In the genomic region with DNA sequence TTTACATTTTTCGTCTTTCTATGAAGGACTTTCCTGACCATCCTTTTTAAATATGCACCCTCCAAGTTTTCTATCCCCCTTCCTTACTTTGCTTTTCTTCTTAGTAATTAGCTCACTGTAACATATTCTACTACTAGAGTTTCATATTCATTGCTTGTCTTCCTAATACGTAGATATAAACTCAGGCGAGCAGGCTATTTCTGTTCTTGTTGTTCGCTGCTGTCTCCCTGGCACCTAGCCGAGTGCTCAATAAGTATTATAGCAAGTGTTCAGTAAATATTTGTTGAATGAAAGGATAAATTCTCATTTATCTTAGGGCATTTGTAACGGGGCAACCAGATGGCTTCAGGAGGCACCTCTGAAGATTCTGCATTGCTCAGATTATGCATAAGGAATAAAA, we compare ENCODE assay signal across 1 cellular context.
TF ChIP-seq lines count a peak whose summit lies in the region.

No MANE protein-coding gene starts in this region.

TF ChIP-seq in GM23338, 12 proteins besides CTCF, POLR2A, EP300 and RAD21 (continued from another document):
- TF ChIP-seq, protein P1, sequence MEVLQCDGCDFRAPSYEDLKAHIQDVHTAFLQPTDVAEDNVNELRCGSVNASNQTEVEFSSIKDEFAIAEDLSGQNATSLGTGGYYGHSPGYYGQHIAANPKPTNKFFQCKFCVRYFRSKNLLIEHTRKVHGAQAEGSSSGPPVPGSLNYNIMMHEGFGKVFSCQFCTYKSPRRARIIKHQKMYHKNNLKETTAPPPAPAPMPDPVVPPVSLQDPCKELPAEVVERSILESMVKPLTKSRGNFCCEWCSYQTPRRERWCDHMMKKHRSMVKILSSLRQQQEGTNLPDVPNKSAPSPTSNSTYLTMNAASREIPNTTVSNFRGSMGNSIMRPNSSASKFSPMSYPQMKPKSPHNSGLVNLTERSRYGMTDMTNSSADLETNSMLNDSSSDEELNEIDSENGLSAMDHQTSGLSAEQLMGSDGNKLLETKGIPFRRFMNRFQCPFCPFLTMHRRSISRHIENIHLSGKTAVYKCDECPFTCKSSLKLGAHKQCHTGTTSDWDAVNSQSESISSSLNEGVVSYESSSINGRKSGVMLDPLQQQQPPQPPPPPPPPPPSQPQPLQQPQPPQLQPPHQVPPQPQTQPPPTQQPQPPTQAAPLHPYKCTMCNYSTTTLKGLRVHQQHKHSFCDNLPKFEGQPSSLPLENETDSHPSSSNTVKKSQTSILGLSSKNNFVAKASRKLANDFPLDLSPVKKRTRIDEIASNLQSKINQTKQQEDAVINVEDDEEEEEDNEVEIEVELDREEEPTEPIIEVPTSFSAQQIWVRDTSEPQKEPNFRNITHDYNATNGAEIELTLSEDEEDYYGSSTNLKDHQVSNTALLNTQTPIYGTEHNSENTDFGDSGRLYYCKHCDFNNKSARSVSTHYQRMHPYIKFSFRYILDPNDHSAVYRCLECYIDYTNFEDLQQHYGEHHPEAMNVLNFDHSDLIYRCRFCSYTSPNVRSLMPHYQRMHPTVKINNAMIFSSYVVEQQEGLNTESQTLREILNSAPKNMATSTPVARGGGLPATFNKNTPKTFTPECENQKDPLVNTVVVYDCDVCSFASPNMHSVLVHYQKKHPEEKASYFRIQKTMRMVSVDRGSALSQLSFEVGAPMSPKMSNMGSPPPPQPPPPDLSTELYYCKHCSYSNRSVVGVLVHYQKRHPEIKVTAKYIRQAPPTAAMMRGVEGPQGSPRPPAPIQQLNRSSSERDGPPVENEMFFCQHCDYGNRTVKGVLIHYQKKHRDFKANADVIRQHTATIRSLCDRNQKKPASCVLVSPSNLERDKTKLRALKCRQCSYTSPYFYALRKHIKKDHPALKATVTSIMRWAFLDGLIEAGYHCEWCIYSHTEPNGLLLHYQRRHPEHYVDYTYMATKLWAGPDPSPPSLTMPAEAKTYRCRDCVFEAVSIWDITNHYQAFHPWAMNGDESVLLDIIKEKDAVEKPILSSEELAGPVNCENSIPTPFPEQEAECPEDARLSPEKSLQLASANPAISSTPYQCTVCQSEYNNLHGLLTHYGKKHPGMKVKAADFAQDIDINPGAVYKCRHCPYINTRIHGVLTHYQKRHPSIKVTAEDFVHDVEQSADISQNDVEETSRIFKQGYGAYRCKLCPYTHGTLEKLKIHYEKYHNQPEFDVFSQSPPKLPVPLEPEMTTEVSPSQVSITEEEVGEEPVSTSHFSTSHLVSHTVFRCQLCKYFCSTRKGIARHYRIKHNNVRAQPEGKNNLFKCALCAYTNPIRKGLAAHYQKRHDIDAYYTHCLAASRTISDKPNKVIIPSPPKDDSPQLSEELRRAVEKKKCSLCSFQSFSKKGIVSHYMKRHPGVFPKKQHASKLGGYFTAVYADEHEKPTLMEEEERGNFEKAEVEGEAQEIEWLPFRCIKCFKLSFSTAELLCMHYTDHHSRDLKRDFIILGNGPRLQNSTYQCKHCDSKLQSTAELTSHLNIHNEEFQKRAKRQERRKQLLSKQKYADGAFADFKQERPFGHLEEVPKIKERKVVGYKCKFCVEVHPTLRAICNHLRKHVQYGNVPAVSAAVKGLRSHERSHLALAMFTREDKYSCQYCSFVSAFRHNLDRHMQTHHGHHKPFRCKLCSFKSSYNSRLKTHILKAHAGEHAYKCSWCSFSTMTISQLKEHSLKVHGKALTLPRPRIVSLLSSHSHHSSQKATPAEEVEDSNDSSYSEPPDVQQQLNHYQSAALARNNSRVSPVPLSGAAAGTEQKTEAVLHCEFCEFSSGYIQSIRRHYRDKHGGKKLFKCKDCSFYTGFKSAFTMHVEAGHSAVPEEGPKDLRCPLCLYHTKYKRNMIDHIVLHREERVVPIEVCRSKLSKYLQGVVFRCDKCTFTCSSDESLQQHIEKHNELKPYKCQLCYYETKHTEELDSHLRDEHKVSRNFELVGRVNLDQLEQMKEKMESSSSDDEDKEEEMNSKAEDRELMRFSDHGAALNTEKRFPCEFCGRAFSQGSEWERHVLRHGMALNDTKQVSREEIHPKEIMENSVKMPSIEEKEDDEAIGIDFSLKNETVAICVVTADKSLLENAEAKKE (CRISPR knock-in tag; IDR thresholded peaks at IDR 0.05): no peak
- TF ChIP-seq, protein P2, sequence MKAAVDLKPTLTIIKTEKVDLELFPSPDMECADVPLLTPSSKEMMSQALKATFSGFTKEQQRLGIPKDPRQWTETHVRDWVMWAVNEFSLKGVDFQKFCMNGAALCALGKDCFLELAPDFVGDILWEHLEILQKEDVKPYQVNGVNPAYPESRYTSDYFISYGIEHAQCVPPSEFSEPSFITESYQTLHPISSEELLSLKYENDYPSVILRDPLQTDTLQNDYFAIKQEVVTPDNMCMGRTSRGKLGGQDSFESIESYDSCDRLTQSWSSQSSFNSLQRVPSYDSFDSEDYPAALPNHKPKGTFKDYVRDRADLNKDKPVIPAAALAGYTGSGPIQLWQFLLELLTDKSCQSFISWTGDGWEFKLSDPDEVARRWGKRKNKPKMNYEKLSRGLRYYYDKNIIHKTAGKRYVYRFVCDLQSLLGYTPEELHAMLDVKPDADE (IDR thresholded peaks at IDR 0.05): no peak
